In the genomic region with DNA sequence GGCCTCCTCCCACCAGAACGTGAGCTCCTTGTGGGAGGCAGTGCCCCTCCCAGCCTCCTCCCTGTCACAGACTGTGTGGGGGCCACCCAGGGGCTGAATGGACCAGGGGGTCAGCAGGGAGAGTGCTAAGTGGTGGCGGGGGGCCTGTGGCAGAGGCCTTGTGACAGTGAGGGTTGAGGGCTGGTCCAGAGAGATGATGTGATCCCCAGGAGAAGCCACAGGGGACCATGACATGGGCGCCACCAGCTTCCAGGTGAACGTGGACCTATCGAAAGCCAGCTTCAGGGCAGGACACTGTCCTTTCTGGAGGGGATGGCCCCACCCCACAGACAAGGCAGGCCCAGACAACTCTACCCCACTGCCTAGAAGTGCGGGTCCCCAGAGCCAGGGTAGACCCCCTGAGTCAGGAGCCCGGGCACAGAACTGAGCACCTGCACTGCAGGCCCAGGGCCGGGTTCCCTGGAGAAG, we compare ENCODE assay signal across 16 cellular contexts. TPM values are rescaled to one million over a fixed set of nuclear protein-coding genes. Genes with fewer than 3 reads are reported as not detected.
DNase-seq lines count a peak whose midpoint lies in the region; ATAC-seq and TF ChIP-seq lines count a peak whose summit lies in the region.
"Had no signal": no experiment of that assay in that cellular context is flagged by ENCODE, and none has a peak within 500 bp of the region (broad histone marks: within the 10 kb centered on the region; RNA-seq: fewer than 3 reads in every experiment).

No MANE protein-coding gene starts in this region.

- DNase-seq in activated naive CD8-positive, alpha-beta T cell treated with anti-CD3 and anti-CD28 coated beads, Interleukin-2, amount 10 ng/mL, durations not matched to agents 7 days and 5 days, result no peak
- DNase-seq in activated naive CD8-positive, alpha-beta T cell treated with anti-CD3 and anti-CD28 coated beads for 36 hours, result no peak
- DNase-seq in stimulated activated naive B cell treated with anti-CD40 and anti-IgM and Interleukin-4, amounts not matched to agents 10 μg/mL and 1 μg/mL and 100 μg/mL, for 72 hours, result no peak
- DNase-seq in effector CD8-positive, alpha-beta T cell (lab: John Stamatoyannopoulos, UW), result no peak
- DNase-seq in mesenteric fat pad (ENCODE audit: low spot score), result no peak
- DNase-seq in natural killer cell, result no peak
- DNase-seq: activated gamma-delta T cell, foreskin fibroblast, H9, NCI-H2029 treated with DMSO at 0.1 percent for 48 hours, NCI-H524, SJCRH30 had no signal

- H3K4me1 Mint-ChIP-seq in activated naive CD8-positive, alpha-beta T cell treated with anti-CD3 and anti-CD28 coated beads, Interleukin-2, amount 10 ng/mL, durations not matched to agents 7 days and 5 days, result peaks cover 16% of the 10 kb centered on the region
- peaks cover 7% of the 10 kb centered on the region for H3K4me1 Mint-ChIP-seq in activated naive CD8-positive, alpha-beta T cell treated with anti-CD3 and anti-CD28 coated beads for 36 hours
- H3K4me1 Mint-ChIP-seq in stimulated activated naive B cell treated with anti-CD40 and anti-IgM and Interleukin-4, amounts not matched to agents 10 μg/mL and 1 μg/mL and 100 μg/mL, for 72 hours, result peaks cover 11 to 36% of the 10 kb centered on the region in 2 donors
- H3K4me1 Mint-ChIP-seq in natural killer cell, result peaks cover 10 to 15% of the 10 kb centered on the region in 2 donors

- WGBS in esophagus, 2 donors, result 79 to 80% methylated on average over 8 of the region's 8 CpGs

- POLR2A ChIA-PET in activated naive CD8-positive, alpha-beta T cell treated with anti-CD3 and anti-CD28 coated beads, Interleukin-2, amount 10 ng/mL, durations not matched to agents 7 days and 5 days (lab: Charles Lee), result interaction anchor here (1.5 kb wide), 1 partner anchor 9 kb away, joined by 4 read pairs; no protein-coding TSS in a partner anchor

- peaks cover 12 to 28% of the 10 kb centered on the region in 2 donors for H3K4me1 ChIP-seq in esophagus (ENCODE audit: control insufficient read depth in 2 of 2, insufficient read depth in 2 of 2, low read length in 1 of 2)

- no peaks in the 10 kb centered on the region for H3K9me3 Mint-ChIP-seq in activated naive CD8-positive, alpha-beta T cell treated with anti-CD3 and anti-CD28 coated beads, Interleukin-2, amount 10 ng/mL, durations not matched to agents 7 days and 5 days
- H3K9me3 Mint-ChIP-seq in activated naive CD8-positive, alpha-beta T cell treated with anti-CD3 and anti-CD28 coated beads for 36 hours, result no peaks in the 10 kb centered on the region
- no peaks in the 10 kb centered on the region for H3K9me3 Mint-ChIP-seq in stimulated activated naive B cell treated with anti-CD40 and anti-IgM and Interleukin-4, amounts not matched to agents 10 μg/mL and 1 μg/mL and 100 μg/mL, for 72 hours
- H3K9me3 Mint-ChIP-seq in natural killer cell, result no peaks in the 10 kb centered on the region
- H3K9me3 Mint-ChIP-seq: H9, neural progenitor cell had no signal

- H3K36me3 ChIP-seq in esophagus (ENCODE audit: control insufficient read depth in 2 of 2, insufficient read depth in 2 of 2, low read length in 1 of 2), result peaks cover 0 to 44% of the 10 kb centered on the region in 2 donors
- H3K36me3 ChIP-seq: neural progenitor cell, SJCRH30 had no signal

- intact Hi-C loops in natural killer cell (cut with micrococcal nuclease), result loop anchor here (10.0 kb wide), 1 partner anchor 146 kb away; no protein-coding TSS in a partner anchor

- peaks cover 3% of the 10 kb centered on the region for H3K36me3 Mint-ChIP-seq in activated naive CD8-positive, alpha-beta T cell treated with anti-CD3 and anti-CD28 coated beads, Interleukin-2, amount 10 ng/mL, durations not matched to agents 7 days and 5 days
- peaks cover 8% of the 10 kb centered on the region for H3K36me3 Mint-ChIP-seq in activated naive CD8-positive, alpha-beta T cell treated with anti-CD3 and anti-CD28 coated beads for 36 hours
- H3K36me3 Mint-ChIP-seq in stimulated activated naive B cell treated with anti-CD40 and anti-IgM and Interleukin-4, amounts not matched to agents 10 μg/mL and 1 μg/mL and 100 μg/mL, for 72 hours, result peaks cover 8 to 12% of the 10 kb centered on the region in 2 donors
- H3K36me3 Mint-ChIP-seq in natural killer cell, result no peaks in the 10 kb centered on the region
- H3K36me3 Mint-ChIP-seq: neural progenitor cell had no signal

- no peak for TF ChIP-seq CTCF in natural killer cell (IDR thresholded peaks at IDR 0.05)

- peak overlapping the region; percentile 20 for H3K27ac Mint-ChIP-seq in activated naive CD8-positive, alpha-beta T cell treated with anti-CD3 and anti-CD28 coated beads, Interleukin-2, amount 10 ng/mL, durations not matched to agents 7 days and 5 days
- H3K27ac Mint-ChIP-seq in activated naive CD8-positive, alpha-beta T cell treated with anti-CD3 and anti-CD28 coated beads for 36 hours, result no peak overlapping the region
- peak overlapping the region; percentile 82 for H3K27ac Mint-ChIP-seq in stimulated activated naive B cell treated with anti-CD40 and anti-IgM and Interleukin-4, amounts not matched to agents 10 μg/mL and 1 μg/mL and 100 μg/mL, for 72 hours
- H3K27ac Mint-ChIP-seq in natural killer cell, result no peak overlapping the region
- H3K27ac Mint-ChIP-seq: neural progenitor cell had no signal

- H3K9me3 ChIP-seq in esophagus (ENCODE audit: control insufficient read depth in 2 of 2, insufficient read depth in 1 of 2, low read depth in 1 of 2, low read length in 1 of 2), result peaks cover 0 to 2% of the 10 kb centered on the region in 2 donors
- H3K9me3 ChIP-seq: SJCRH30 had no signal

- H3K4me3 ChIP-seq in esophagus (ENCODE audit: low read depth in 1 of 2, low read length in 2 of 2), result peak overlapping the region; percentile 5 to 16
- H3K4me3 ChIP-seq: neural progenitor cell, SJCRH30 had no signal

- no peak overlapping the region for H3K4me3 Mint-ChIP-seq in activated naive CD8-positive, alpha-beta T cell treated with anti-CD3 and anti-CD28 coated beads, Interleukin-2, amount 10 ng/mL, durations not matched to agents 7 days and 5 days
- H3K4me3 Mint-ChIP-seq in activated naive CD8-positive, alpha-beta T cell treated with anti-CD3 and anti-CD28 coated beads for 36 hours, result no peak overlapping the region
- peak overlapping the region in 1 of 2 donors; percentile 30 for H3K4me3 Mint-ChIP-seq in stimulated activated naive B cell treated with anti-CD40 and anti-IgM and Interleukin-4, amounts not matched to agents 10 μg/mL and 1 μg/mL and 100 μg/mL, for 72 hours
- no peak overlapping the region for H3K4me3 Mint-ChIP-seq in natural killer cell

- no peaks in the 10 kb centered on the region for H3K27me3 Mint-ChIP-seq in activated naive CD8-positive, alpha-beta T cell treated with anti-CD3 and anti-CD28 coated beads, Interleukin-2, amount 10 ng/mL, durations not matched to agents 7 days and 5 days
- no peaks in the 10 kb centered on the region for H3K27me3 Mint-ChIP-seq in activated naive CD8-positive, alpha-beta T cell treated with anti-CD3 and anti-CD28 coated beads for 36 hours
- H3K27me3 Mint-ChIP-seq in stimulated activated naive B cell treated with anti-CD40 and anti-IgM and Interleukin-4, amounts not matched to agents 10 μg/mL and 1 μg/mL and 100 μg/mL, for 72 hours, result no peaks in the 10 kb centered on the region
- H3K27me3 Mint-ChIP-seq in natural killer cell (ENCODE audit: low read depth in 2 of 2), result no peaks in the 10 kb centered on the region

- ATAC-seq in activated naive CD8-positive, alpha-beta T cell treated with anti-CD3 and anti-CD28 coated beads, Interleukin-2, amount 10 ng/mL, durations not matched to agents 7 days and 5 days (ENCODE audit: low read depth), result no peak
- ATAC-seq in stimulated activated naive B cell treated with anti-CD40 and anti-IgM and Interleukin-4, amounts not matched to agents 10 μg/mL and 1 μg/mL and 100 μg/mL, for 72 hours (replicated peaks), result no peak
- no peak for ATAC-seq in natural killer cell

- H3K27me3 ChIP-seq in esophagus (ENCODE audit: control insufficient read depth in 1 of 2, insufficient read depth in 2 of 2, low read length in 2 of 2), result no peaks in the 10 kb centered on the region
- H3K27me3 ChIP-seq: neural progenitor cell, SJCRH30 had no signal

- peak overlapping the region; percentile 4 to 59 for H3K27ac ChIP-seq in esophagus (ENCODE audit: low read depth in 2 of 2, low read length in 1 of 2)
- H3K27ac ChIP-seq: HL-60, neural progenitor cell, SJCRH30 had no signal

RNA-seq across cellular contexts. Expression of gene SPSB3, which starts 3.1 kb away (rescaled TPM):
- total RNA-seq in activated naive CD8-positive, alpha-beta T cell treated with anti-CD3 and anti-CD28 coated beads, Interleukin-2, amount 10 ng/mL, durations not matched to agents 7 days and 5 days, result 10 to 100 TPM; 67.8 to 74.1 TPM
- total RNA-seq in activated naive CD8-positive, alpha-beta T cell treated with anti-CD3 and anti-CD28 coated beads for 36 hours, result 10 to 100 TPM; 12.3 to 12.8 TPM
- polyA plus RNA-seq in PFSK-1 (2012; ENCODE audit: insufficient read length, low read depth), result 47.8 TPM
- polyA plus RNA-seq in esophagus, result 100 to 1,000 TPM in 1 of 2 donors, 10 to 100 TPM in 1; 69.1 to 126 TPM
- total RNA-seq in mesenteric fat pad, result 28.8 TPM
- total RNA-seq in natural killer cell, result 100 to 1,000 TPM; 100 to 122 (median 110) TPM

RNA-seq across cellular contexts. Expression of gene NUBP2, which starts 3.5 kb away (rescaled TPM):
- 10 to 100 TPM; 55.6 to 55.9 TPM for total RNA-seq in activated naive CD8-positive, alpha-beta T cell treated with anti-CD3 and anti-CD28 coated beads, Interleukin-2, amount 10 ng/mL, durations not matched to agents 7 days and 5 days
- total RNA-seq in activated naive CD8-positive, alpha-beta T cell treated with anti-CD3 and anti-CD28 coated beads for 36 hours, result 10 to 100 TPM; 63.6 to 64.2 TPM
- 104 TPM for polyA plus RNA-seq in PFSK-1 (2012; ENCODE audit: insufficient read length, low read depth)
- polyA plus RNA-seq in esophagus, result 10 to 100 TPM; 41.5 to 57.8 TPM
- total RNA-seq in mesenteric fat pad (35.1 TPM), natural killer cell (10 to 100 TPM; 39.5 to 51.9 (median 49.4) TPM)

RNA-seq across cellular contexts. Expression of gene MRPS34, which starts 6.3 kb away (rescaled TPM):
- 100 to 1,000 TPM in 1 of 2 experiments, 10 to 100 TPM in 1; 91.6 to 103 TPM for total RNA-seq in activated naive CD8-positive, alpha-beta T cell treated with anti-CD3 and anti-CD28 coated beads, Interleukin-2, amount 10 ng/mL, durations not matched to agents 7 days and 5 days
- 100 to 1,000 TPM; 187 to 190 TPM for total RNA-seq in activated naive CD8-positive, alpha-beta T cell treated with anti-CD3 and anti-CD28 coated beads for 36 hours
- 214 TPM for polyA plus RNA-seq in PFSK-1 (2012; ENCODE audit: insufficient read length, low read depth)
- polyA plus RNA-seq in esophagus, result 100 to 1,000 TPM in 1 of 2 donors, 10 to 100 TPM in 1; 62.4 to 115 TPM
- 71.3 TPM for total RNA-seq in mesenteric fat pad
- 10 to 100 TPM; 26.5 to 42.0 (median 41.4) TPM for total RNA-seq in natural killer cell

RNA-seq across cellular contexts. Expression of gene EME2, which starts 6.7 kb away (rescaled TPM):
- total RNA-seq in activated naive CD8-positive, alpha-beta T cell treated with anti-CD3 and anti-CD28 coated beads, Interleukin-2, amount 10 ng/mL, durations not matched to agents 7 days and 5 days, result 10 to 100 TPM; 28.7 to 36.3 TPM
- 10 to 100 TPM; 17.2 to 20.1 TPM for total RNA-seq in activated naive CD8-positive, alpha-beta T cell treated with anti-CD3 and anti-CD28 coated beads for 36 hours
- polyA plus RNA-seq in PFSK-1 (2012; ENCODE audit: insufficient read length, low read depth), result 7.4 TPM
- 10 to 100 TPM in 1 of 2 donors, 1 to 10 TPM in 1; 6.6 to 23.0 TPM for polyA plus RNA-seq in esophagus
- total RNA-seq in mesenteric fat pad (14.5 TPM), natural killer cell (10 to 100 TPM; 30.0 to 33.8 (median 30.1) TPM)

RNA-seq across cellular contexts. Expression of gene NME3, which starts 7.9 kb away (rescaled TPM):
- total RNA-seq in activated naive CD8-positive, alpha-beta T cell treated with anti-CD3 and anti-CD28 coated beads, Interleukin-2, amount 10 ng/mL, durations not matched to agents 7 days and 5 days, result 10 to 100 TPM; 58.1 to 60.9 TPM
- total RNA-seq in activated naive CD8-positive, alpha-beta T cell treated with anti-CD3 and anti-CD28 coated beads for 36 hours, result 10 to 100 TPM; 24.5 to 24.9 TPM
- 87.9 TPM for polyA plus RNA-seq in PFSK-1 (2012; ENCODE audit: insufficient read length, low read depth)
- 100 to 1,000 TPM in 1 of 2 donors, 10 to 100 TPM in 1; 51.0 to 102 TPM for polyA plus RNA-seq in esophagus
- total RNA-seq in mesenteric fat pad, result 34.6 TPM
- total RNA-seq in natural killer cell, result 10 to 100 TPM; 40.6 to 50.3 (median 46.2) TPM

Comparison
In these comparisons a context has a peak if more than half of its experiments do, and no peak if none do; other contexts are left out.
1. H3K27ac Mint-ChIP-seq: peak in activated naive CD8-positive, alpha-beta T cell treated with anti-CD3 and anti-CD28 coated beads, Interleukin-2, amount 10 ng/mL, durations not matched to agents 7 days and 5 days (single experiment) and stimulated activated naive B cell treated with anti-CD40 and anti-IgM and Interleukin-4, amounts not matched to agents 10 μg/mL and 1 μg/mL and 100 μg/mL, for 72 hours (single experiment); none in activated naive CD8-positive, alpha-beta T cell treated with anti-CD3 and anti-CD28 coated beads for 36 hours (single experiment) and natural killer cell (0 of 2).